In the genomic region with DNA sequence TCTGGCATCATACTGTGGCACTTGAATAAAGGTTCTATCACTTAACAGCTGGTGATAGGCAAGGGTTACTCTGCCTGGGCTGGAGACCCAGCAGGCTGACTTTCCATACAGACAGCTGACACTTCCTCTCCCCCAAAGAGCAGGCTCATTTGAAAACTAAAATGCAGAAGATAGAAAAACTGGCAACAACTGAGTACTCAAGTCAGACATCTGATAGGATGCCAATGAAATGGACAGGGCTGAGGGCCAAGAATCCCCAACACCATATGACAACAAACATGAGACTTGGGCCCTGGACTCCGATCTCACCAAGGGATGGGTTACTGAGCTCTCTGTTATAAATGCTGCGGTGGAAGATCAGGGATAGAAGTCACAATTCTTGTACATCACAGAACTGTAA, we compare ENCODE assay signal across 16 cellular contexts.
"Had no signal": no experiment of that assay in that cellular context is flagged by ENCODE, and none has a peak within 500 bp of the region (broad histone marks: within the 10 kb centered on the region; RNA-seq: fewer than 3 reads in every experiment).

No MANE protein-coding gene starts in this region.

- ATAC-seq: gastroesophageal sphincter, left colon, left ventricle myocardium superior, pancreas had no signal

- DNase-seq: esophagus squamous epithelium; foreskin fibroblast; kidney; left colon; left ventricle myocardium superior; mesendoderm; naive B cell; occipital lobe; pancreas; retina; sigmoid colon; stimulated activated CD4-positive, alpha-beta T cell treated with anti-CD3 and anti-CD28 coated beads, Interleukin-2, amount 100 ng/mL, for 24 hours; stimulated activated naive CD4-positive, alpha-beta T cell; stomach; transverse colon had no signal
